Comparison of ENCODE assay signal across 7 cellular contexts in the genomic region with DNA sequence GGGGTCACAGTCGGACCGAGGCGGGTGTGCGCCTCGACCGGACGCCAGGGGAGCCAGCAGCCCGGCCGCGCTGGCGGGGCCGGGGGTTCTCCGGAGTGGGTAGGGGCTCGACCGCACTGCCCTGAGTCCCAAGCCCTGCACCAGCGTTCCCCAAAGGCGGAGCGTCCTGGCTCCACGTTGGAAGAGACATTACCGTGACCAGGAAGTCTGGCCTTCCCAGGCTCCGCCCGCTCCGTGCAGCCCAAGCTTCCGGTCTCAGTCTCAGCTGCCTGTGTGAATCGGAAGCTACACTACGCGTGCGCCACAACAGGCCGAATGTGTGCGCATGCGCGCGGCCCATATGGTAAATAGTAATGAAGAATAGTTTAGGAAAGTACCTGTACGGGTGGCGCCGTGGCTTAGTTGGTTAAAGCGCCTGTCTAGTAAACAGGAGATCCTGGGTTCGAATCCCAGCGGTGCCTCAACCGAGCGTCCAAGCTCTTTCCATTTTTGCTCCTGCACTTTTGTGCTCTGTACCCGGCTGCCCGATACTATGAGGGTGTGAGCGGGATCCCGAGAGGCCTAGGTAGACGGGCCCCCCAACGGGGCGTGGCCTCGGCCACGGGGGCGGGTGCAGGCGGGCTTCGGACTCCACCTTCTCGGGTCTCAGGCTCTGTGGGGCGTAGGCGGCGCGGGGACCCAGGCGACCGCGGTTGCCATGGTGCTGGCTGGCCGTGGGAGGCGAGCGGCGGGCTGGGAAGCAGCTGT.
DNase-seq lines count a peak whose midpoint lies in the region; ATAC-seq and TF ChIP-seq lines count a peak whose summit lies in the region.

No MANE protein-coding gene starts in this region.

- peak; percentile 85 for ATAC-seq in GM18502 (IDR thresholded peaks at IDR 0.05; ENCODE audit: poor library complexity, unreplicated experiment)
- peak; percentile 83 for ATAC-seq in HG02970 (IDR thresholded peaks at IDR 0.05; ENCODE audit: low FRiP score, unreplicated experiment)

- no peak for TF ChIP-seq CTCF in astrocyte of the spinal cord (IDR thresholded peaks at IDR 0.05; ENCODE audit: low read depth, low read length)
- TF ChIP-seq CTCF in retinal pigment epithelial cell (conservative IDR thresholded peaks at IDR 0.05; ENCODE audit: low read depth, low read length): no peak

- in situ Hi-C loops in astrocyte of the spinal cord (cut with HindIII; ENCODE audit: low sequenced_read_pairs): no loop called here

- H3K4me3 ChIP-seq in astrocyte of the spinal cord (ENCODE audit: low read depth, low read length) (peak overlapping the region; percentile 70), retinal pigment epithelial cell (ENCODE audit: low read length) (peak overlapping the region; percentile 77)

- DNase-seq in NCI-H1930 (lab: John Stamatoyannopoulos, UW) (peak; percentile 100), T-helper 9 cell (peak; percentile 92), astrocyte of the spinal cord (ENCODE audit: low read depth, low spot score) (peak; percentile 99), hypothalamus (lab: John Stamatoyannopoulos, UW) (peak; percentile 83 to 100 (median 95)), retinal pigment epithelial cell (ENCODE audit: low read depth) (peak; percentile 93)

Comparison
In these comparisons a context has a peak if more than half of its experiments do, and no peak if none do; other contexts are left out.
1. Peak in every context shown above with its lines: DNase-seq, ATAC-seq and H3K4me3 ChIP-seq.